In genomic region chr2:100082302-100082701, GRCh38 we compare ENCODE assay signal across 7 cellular contexts.
A peak's percentile ranks its signal among the peaks of the same experiment; 100 is the strongest.
DNase-seq lines count a peak whose midpoint lies in the region; ATAC-seq, FAIRE-seq and TF ChIP-seq lines count a peak whose summit lies in the region.
"Not testable (repeated sequence)": the region's sequence is repeated elsewhere in the genome, so short reads cannot be mapped to it uniquely, and the experiment has no call there.

No MANE protein-coding gene starts in this region.

- H3K4me1 Mint-ChIP-seq in astrocyte (ENCODE audit: low read depth, unreplicated experiment): peaks cover 25% of the 10 kb centered on the region

- not testable (repeated sequence) for TF ChIP-seq CTCF in 22Rv1 (IDR thresholded peaks at IDR 0.05); astrocyte (IDR thresholded peaks at IDR 0.05; ENCODE audit: insufficient read depth, low read depth, low read length); fibroblast of the aortic adventitia (IDR thresholded peaks at IDR 0.05; ENCODE audit: insufficient read depth, low read length); cardiac muscle cell (IDR thresholded peaks at IDR 0.05; ENCODE audit: low read depth, low read length); liver (IDR thresholded peaks at IDR 0.05; ENCODE audit: low read depth, low read length, missing input control); thoracic aorta (IDR thresholded peaks at IDR 0.05)

- H2AFZ ChIP-seq in astrocyte (ENCODE audit: low read depth, low read length): not testable (repeated sequence)

- not testable (repeated sequence) for H3K36me3 ChIP-seq in astrocyte (ENCODE audit: insufficient read depth, low read length); cardiac muscle cell; liver (ENCODE audit: control insufficient read depth in 4 of 4, insufficient read depth in 3 of 4, low read depth in 1 of 4, low read length in 3 of 4); thoracic aorta

- H3K27me3 ChIP-seq in astrocyte (ENCODE audit: insufficient read depth, low read length); cardiac muscle cell; liver (ENCODE audit: control insufficient read depth in 4 of 4, insufficient read depth in 4 of 4, low read length in 3 of 4); thoracic aorta (replicated peaks; ENCODE audit: insufficient read depth): not testable (repeated sequence)

- not testable (repeated sequence) for H3K27me3 Mint-ChIP-seq in astrocyte (ENCODE audit: low read depth, unreplicated experiment)

- intact Hi-C loops in left ventricle myocardium superior (cut with micrococcal nuclease): not testable (repeated sequence)

- not testable (repeated sequence) for H3K4me1 ChIP-seq in astrocyte (ENCODE audit: insufficient read depth, low read length); liver (ENCODE audit: control insufficient read depth in 4 of 4, insufficient read depth in 4 of 4, low read length in 3 of 4)
- peaks cover 23% of the 10 kb centered on the region for H3K4me1 ChIP-seq in cardiac muscle cell (ENCODE audit: low read depth)
- peaks cover 4 to 11% of the 10 kb centered on the region in 2 donors for H3K4me1 ChIP-seq in thoracic aorta (ENCODE audit: control insufficient read depth in 1 of 2, low read depth in 2 of 2)

- not testable (repeated sequence) for H3K4me2 ChIP-seq in astrocyte (ENCODE audit: low read length)

- WGBS in liver: 30% methylated on average over 1 of the region's 1 CpG

- H3K9me3 Mint-ChIP-seq in astrocyte (ENCODE audit: unreplicated experiment): not testable (repeated sequence)

- DNase-seq in astrocyte (ENCODE audit: low read depth) (peak; percentile 81), fibroblast of the aortic adventitia (ENCODE audit: low read depth) (peak; percentile 16), cardiac muscle cell (ENCODE audit: low read depth in 1 of 2, low spot score in 1 of 2) (peak in 1 of 2 donors; percentile 40)
- DNase-seq in left ventricle myocardium superior; thoracic aorta (ENCODE audit: low spot score): not testable (repeated sequence)

- not testable (repeated sequence) for FAIRE-seq in astrocyte (lab: Jason Lieb, UNC)

- ATAC-seq in left ventricle myocardium superior: peak; percentile 88
- peak; percentile 34 for ATAC-seq in thoracic aorta (ENCODE audit: insufficient number of reproducible peaks, low FRiP score, low read depth)

- H3K4me3 Mint-ChIP-seq in astrocyte (ENCODE audit: unreplicated experiment): not testable (repeated sequence)

- H3K36me3 Mint-ChIP-seq in astrocyte (ENCODE audit: low read depth, unreplicated experiment): not testable (repeated sequence)

- TF ChIP-seq RAD21 in liver (IDR thresholded peaks at IDR 0.05): not testable (repeated sequence)

- H3K79me2 ChIP-seq in astrocyte (ENCODE audit: insufficient read depth, low read length): not testable (repeated sequence)

- H3K9ac ChIP-seq in astrocyte (ENCODE audit: low read length); liver (ENCODE audit: low read depth in 1 of 2, low read length in 2 of 2): not testable (repeated sequence)

- peak overlapping the region; percentile 52; the same call in 1 of the 2 replicates for H3K27ac ChIP-seq in 22Rv1
- H3K27ac ChIP-seq in astrocyte (ENCODE audit: low read depth, low read length); liver (ENCODE audit: low read depth in 1 of 2, low read length in 2 of 2); thoracic aorta: not testable (repeated sequence)
- H3K27ac ChIP-seq in cardiac muscle cell: peak overlapping the region; percentile 96

- H4K20me1 ChIP-seq in astrocyte (ENCODE audit: insufficient read depth, low read length): not testable (repeated sequence)

- not testable (repeated sequence) for H3K27ac Mint-ChIP-seq in astrocyte (ENCODE audit: unreplicated experiment)

- H3K4me3 ChIP-seq in astrocyte (ENCODE audit: insufficient read depth, low read depth, low read length); fibroblast of the aortic adventitia (ENCODE audit: low read depth, low read length); cardiac muscle cell; liver (ENCODE audit: low read depth in 1 of 3, low read length in 3 of 3); thoracic aorta: not testable (repeated sequence)

- not testable (repeated sequence) for H3K9me3 ChIP-seq in astrocyte (ENCODE audit: insufficient read depth, low read depth, low read length); cardiac muscle cell (ENCODE audit: low read depth); liver (ENCODE audit: control insufficient read depth in 4 of 4, low read length in 3 of 4); thoracic aorta

TF ChIP-seq in liver, 16 proteins besides CTCF, POLR2A, EP300 and RAD21:
- TF ChIP-seq SP1 (IDR thresholded peaks at IDR 0.05) (peak; percentile 29), HNF4A (conservative IDR thresholded peaks at IDR 0.05) (peak; percentile 17 to 49)
